In the genomic region with DNA sequence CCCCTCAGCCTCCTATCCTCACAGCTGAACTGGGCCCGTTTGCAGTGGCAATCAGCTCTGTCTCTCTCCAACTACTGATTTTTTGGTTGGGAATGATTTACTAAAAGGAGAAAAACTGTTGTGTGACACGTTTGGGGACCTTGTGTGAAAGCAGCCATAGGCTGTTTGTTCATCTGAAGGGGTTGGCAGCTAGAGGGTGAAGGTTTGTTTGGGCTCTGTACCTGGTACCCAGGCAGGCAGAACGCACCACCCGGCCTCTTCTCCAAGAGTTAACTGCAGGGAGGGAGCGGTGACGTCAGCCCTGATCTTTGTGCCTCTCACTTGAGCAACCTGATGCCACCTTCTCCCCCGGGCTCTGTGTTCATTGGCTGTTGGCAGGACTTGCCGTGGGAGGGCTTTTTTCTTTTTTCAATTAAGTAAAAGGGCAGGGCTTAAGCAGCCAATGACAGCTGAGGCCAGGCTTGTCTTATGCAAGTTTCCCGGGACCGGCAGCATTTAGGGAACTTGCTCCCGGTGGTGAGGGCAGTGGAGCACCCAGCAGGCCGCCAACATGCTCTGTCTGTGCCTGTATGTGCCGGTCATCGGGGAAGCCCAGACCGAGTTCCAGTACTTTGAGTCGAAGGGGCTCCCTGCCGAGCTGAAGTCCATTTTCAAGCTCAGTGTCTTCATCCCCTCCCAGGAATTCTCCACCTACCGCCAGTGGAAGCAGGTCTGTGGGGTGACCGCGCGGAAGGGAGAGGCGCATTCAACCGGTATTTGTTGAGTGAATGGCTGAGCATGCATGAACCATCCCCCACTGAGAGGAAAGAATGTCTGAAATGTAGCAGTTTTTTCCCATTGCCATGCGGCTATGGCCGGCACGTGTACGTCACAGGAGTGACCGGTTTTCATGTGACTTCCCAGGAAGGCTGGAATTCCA, we compare ENCODE assay signal across 8 cellular contexts. TPM values are rescaled to one million over a fixed set of nuclear protein-coding genes. Genes with fewer than 3 reads are reported as not detected.
A peak's percentile ranks its signal among the peaks of the same experiment; 100 is the strongest.
DNase-seq lines count a peak whose midpoint lies in the region; ATAC-seq lines count a peak whose summit lies in the region.

No MANE protein-coding gene starts in this region.

- peaks cover 84% of the 10 kb centered on the region for H3K4me1 Mint-ChIP-seq in dendritic cell treated with granulocyte-macrophage colony-stimulating factor and Interleukin-4, amounts not matched to agents 40 ng/mL and 50 ng/mL, for 4 days (ENCODE audit: low read depth)

- peak overlapping the region; percentile 95 for H3K27ac Mint-ChIP-seq in dendritic cell treated with granulocyte-macrophage colony-stimulating factor and Interleukin-4, amounts not matched to agents 40 ng/mL and 50 ng/mL, for 4 days

- ATAC-seq in left colon, result peak; percentile 78
- ATAC-seq in GM21381 (IDR thresholded peaks at IDR 0.05; ENCODE audit: unreplicated experiment), result no peak
- ATAC-seq in HG03025 (IDR thresholded peaks at IDR 0.05; ENCODE audit: low FRiP score, unreplicated experiment), result no peak

- H3K36me3 Mint-ChIP-seq in dendritic cell treated with granulocyte-macrophage colony-stimulating factor and Interleukin-4, amounts not matched to agents 40 ng/mL and 50 ng/mL, for 4 days (ENCODE audit: low read depth), result peaks cover 53% of the 10 kb centered on the region

- H3K9me3 Mint-ChIP-seq in dendritic cell treated with granulocyte-macrophage colony-stimulating factor and Interleukin-4, amounts not matched to agents 40 ng/mL and 50 ng/mL, for 4 days, result no peaks in the 10 kb centered on the region

- no peaks in the 10 kb centered on the region for H3K27me3 Mint-ChIP-seq in dendritic cell treated with granulocyte-macrophage colony-stimulating factor and Interleukin-4, amounts not matched to agents 40 ng/mL and 50 ng/mL, for 4 days

- intact Hi-C loops in dendritic cell treated with granulocyte-macrophage colony-stimulating factor and Interleukin-4, amounts not matched to agents 40 ng/mL and 50 ng/mL, for 4 days (cut with micrococcal nuclease), result no loop called here
- intact Hi-C loops in left colon (cut with DNase I, micrococcal nuclease), result no loop called here

- peak overlapping the region; percentile 97 for H3K4me3 Mint-ChIP-seq in dendritic cell treated with granulocyte-macrophage colony-stimulating factor and Interleukin-4, amounts not matched to agents 40 ng/mL and 50 ng/mL, for 4 days

- DNase-seq in GM04503 (ENCODE audit: low read depth), result peak; percentile 88
- DNase-seq in NCI-H2227 treated with DMSO at 0.1 percent for 48 hours (lab: John Stamatoyannopoulos, UW), result peak; percentile 84
- DNase-seq in activated CD4-positive, alpha-beta T cell treated with anti-CD3 and anti-CD28 coated beads for 48 hours, result peak; percentile 83
- peak; percentile 95 to 98 for DNase-seq in left colon
- peak; percentile 80 for DNase-seq in stimulated activated CD4-positive, alpha-beta T cell treated with anti-CD3 and anti-CD28 coated beads, Interleukin-15, amount 100 ng/mL, for 24 hours

RNA-seq across cellular contexts. Expression of gene PTGES2, which starts 29.3 kb away (rescaled TPM):
- 100 to 1,000 TPM in 1 of 2 donors, 10 to 100 TPM in 1; 84.2 to 113 TPM for total RNA-seq in left colon

RNA-seq across cellular contexts. Expression of gene SLC25A25, which starts 30.2 kb away (rescaled TPM):
- total RNA-seq in left colon, result 10 to 100 TPM; 20.5 to 26.2 TPM

RNA-seq across cellular contexts. Expression of gene NAIF1, which starts 31.2 kb away (rescaled TPM):
- 10 to 100 TPM in 1 of 2 donors, 1 to 10 TPM in 1; 10.0 to 10.5 TPM for total RNA-seq in left colon

RNA-seq across cellular contexts. Expression of gene LCN2, which starts 51.0 kb away (rescaled TPM):
- total RNA-seq in left colon, result 100 to 1,000 TPM in 1 of 2 donors, 10 to 100 TPM in 1; 12.3 to 358 TPM
